ENCODE assay signal across 26 cellular contexts in genomic region chr1:248596615-248597014, GRCh38. TPM values are rescaled to one million over a fixed set of nuclear protein-coding genes. Genes with fewer than 3 reads are reported as not detected.
DNase-seq lines count a peak whose midpoint lies in the region; ATAC-seq and TF ChIP-seq lines count a peak whose summit lies in the region.
"Had no signal": no experiment of that assay in that cellular context is flagged by ENCODE, and none has a peak within 500 bp of the region (broad histone marks: within the 10 kb centered on the region; RNA-seq: fewer than 3 reads in every experiment).

No MANE protein-coding gene starts in this region.

- no peaks in the 10 kb centered on the region for H3K9me3 ChIP-seq in DND-41 (ENCODE audit: insufficient read depth, low read length, severe bottlenecking)
- H3K9me3 ChIP-seq: ovary, right lobe of liver, SJCRH30 had no signal

- H3K4me3 ChIP-seq in DND-41 (ENCODE audit: low read depth in 1 of 2, low read length in 2 of 2) (no peak overlapping the region), KMS-11 (IDR thresholded peaks at IDR 0.05; ENCODE audit: insufficient read depth, low read depth, low read length) (no peak overlapping the region)
- H3K4me3 ChIP-seq: hepatocyte, ovary, right lobe of liver, SJCRH30 had no signal

- DNase-seq in activated CD4-positive, alpha-beta T cell treated with anti-CD3 and anti-CD28 coated beads for 36 hours: no peak
- DNase-seq in activated CD4-positive, alpha-beta T cell treated with anti-CD3 and anti-CD28 coated beads for 4 hours: no peak
- DNase-seq in DND-41 (peak; percentile 5), G401 (ENCODE audit: low spot score) (no peak)
- no peak for DNase-seq in activated naive CD8-positive, alpha-beta T cell treated with anti-CD3 and anti-CD28 coated beads, Interleukin-2, amount 50 U/mL, for 24 hours
- DNase-seq: ACHN; activated CD4-positive, CD25-positive, alpha-beta regulatory T cell treated with anti-CD3 and anti-CD28 coated beads, Interleukin-2, amount 50 U/mL, for 72 hours; activated naive CD4-positive, alpha-beta T cell treated with anti-CD3 and anti-CD28 coated beads for 36 hours; brain microvascular endothelial cell; CD4-positive, alpha-beta memory T cell; islet precursor cell; mesenchymal stem cell; naive thymus-derived CD4-positive, alpha-beta T cell; NCI-H2029; NCI-H510A; ovary; right lobe of liver; SJCRH30 had no signal

- peak; percentile 82 for ATAC-seq in activated CD4-positive, alpha-beta T cell treated with anti-CD3 and anti-CD28 coated beads for 36 hours
- ATAC-seq in DND-41 (ENCODE audit: insufficient read depth, low read depth) (peak; percentile 74), HG02840 (IDR thresholded peaks at IDR 0.05; ENCODE audit: low FRiP score, unreplicated experiment) (no peak), GM21737 (IDR thresholded peaks at IDR 0.05; ENCODE audit: unreplicated experiment) (no peak)
- ATAC-seq in activated naive CD8-positive, alpha-beta T cell treated with anti-CD3 and anti-CD28 coated beads, Interleukin-2, amount 50 U/mL, for 24 hours: peak; percentile 72
- ATAC-seq: naive thymus-derived CD4-positive, alpha-beta T cell; right lobe of liver had no signal

- H3K4me2 ChIP-seq in DND-41 (ENCODE audit: insufficient read depth, low read length) (no peak overlapping the region), KMS-11 (no peak overlapping the region)
- H3K4me2 ChIP-seq: hepatocyte had no signal

- H3K36me3 ChIP-seq in DND-41 (ENCODE audit: insufficient read depth, low read length) (no peaks in the 10 kb centered on the region), KMS-11 (ENCODE audit: insufficient read depth) (no peaks in the 10 kb centered on the region)
- H3K36me3 ChIP-seq: brain microvascular endothelial cell, ovary, right lobe of liver, SJCRH30 had no signal

- no peak overlapping the region for H3K4me3 Mint-ChIP-seq in activated CD4-positive, alpha-beta T cell treated with anti-CD3 and anti-CD28 coated beads for 36 hours
- H3K4me3 Mint-ChIP-seq in activated naive CD8-positive, alpha-beta T cell treated with anti-CD3 and anti-CD28 coated beads, Interleukin-2, amount 50 U/mL, for 24 hours: no peak overlapping the region
- H3K4me3 Mint-ChIP-seq: activated naive CD4-positive, alpha-beta T cell treated with anti-CD3 and anti-CD28 coated beads for 36 hours; CD4-positive, alpha-beta memory T cell; dendritic cell treated with granulocyte-macrophage colony-stimulating factor and Interleukin-4, amounts not matched to agents 40 ng/mL and 50 ng/mL, for 4 days; naive thymus-derived CD4-positive, alpha-beta T cell; type B pancreatic cell had no signal

- intact Hi-C loops in activated CD4-positive, alpha-beta T cell treated with anti-CD3 and anti-CD28 coated beads for 36 hours (cut with DNase I, micrococcal nuclease): no loop called here

- no peaks in the 10 kb centered on the region for H3K27me3 ChIP-seq in DND-41 (ENCODE audit: insufficient read depth, low read length, poor library complexity)
- H3K27me3 ChIP-seq in KMS-11 (ENCODE audit: insufficient read depth, low read depth): no peaks in the 10 kb centered on the region
- H3K27me3 ChIP-seq: brain microvascular endothelial cell, hepatocyte, ovary, right lobe of liver, SJCRH30 had no signal

- H3K79me2 ChIP-seq in DND-41 (ENCODE audit: insufficient read depth, low read length) (no peaks in the 10 kb centered on the region), KMS-11 (ENCODE audit: insufficient read depth, low read depth) (no peaks in the 10 kb centered on the region)
- H3K79me2 ChIP-seq: hepatocyte had no signal

- in situ Hi-C loops in G401 (cut with HindIII; ENCODE audit: low sequenced_read_pairs): no loop called here

- H3K4me1 Mint-ChIP-seq in activated CD4-positive, alpha-beta T cell treated with anti-CD3 and anti-CD28 coated beads for 36 hours: peaks cover 6% of the 10 kb centered on the region
- H3K4me1 Mint-ChIP-seq in activated naive CD8-positive, alpha-beta T cell treated with anti-CD3 and anti-CD28 coated beads, Interleukin-2, amount 50 U/mL, for 24 hours: peaks cover 7% of the 10 kb centered on the region

- H3K36me3 Mint-ChIP-seq in activated CD4-positive, alpha-beta T cell treated with anti-CD3 and anti-CD28 coated beads for 36 hours (ENCODE audit: low read depth): no peaks in the 10 kb centered on the region
- H3K36me3 Mint-ChIP-seq in activated naive CD8-positive, alpha-beta T cell treated with anti-CD3 and anti-CD28 coated beads, Interleukin-2, amount 50 U/mL, for 24 hours (ENCODE audit: low read depth): no peaks in the 10 kb centered on the region
- H3K36me3 Mint-ChIP-seq: CD4-positive, alpha-beta memory T cell; naive thymus-derived CD4-positive, alpha-beta T cell; type B pancreatic cell had no signal

- H3K27me3 Mint-ChIP-seq in activated CD4-positive, alpha-beta T cell treated with anti-CD3 and anti-CD28 coated beads for 36 hours: no peaks in the 10 kb centered on the region
- no peaks in the 10 kb centered on the region for H3K27me3 Mint-ChIP-seq in activated naive CD8-positive, alpha-beta T cell treated with anti-CD3 and anti-CD28 coated beads, Interleukin-2, amount 50 U/mL, for 24 hours
- H3K27me3 Mint-ChIP-seq: CD4-positive, alpha-beta memory T cell; dendritic cell treated with granulocyte-macrophage colony-stimulating factor and Interleukin-4, amounts not matched to agents 40 ng/mL and 50 ng/mL, for 4 days; naive thymus-derived CD4-positive, alpha-beta T cell; type B pancreatic cell had no signal

- POLR2A ChIA-PET in activated CD4-positive, alpha-beta T cell treated with anti-CD3 and anti-CD28 coated beads for 36 hours (lab: Charles Lee): no interaction called here

- no peak overlapping the region for H3K27ac Mint-ChIP-seq in activated CD4-positive, alpha-beta T cell treated with anti-CD3 and anti-CD28 coated beads for 36 hours
- peak overlapping the region; percentile 69 for H3K27ac Mint-ChIP-seq in activated naive CD8-positive, alpha-beta T cell treated with anti-CD3 and anti-CD28 coated beads, Interleukin-2, amount 50 U/mL, for 24 hours
- H3K27ac Mint-ChIP-seq: activated naive CD4-positive, alpha-beta T cell treated with anti-CD3 and anti-CD28 coated beads for 36 hours; CD4-positive, alpha-beta memory T cell; dendritic cell treated with granulocyte-macrophage colony-stimulating factor and Interleukin-4, amounts not matched to agents 40 ng/mL and 50 ng/mL, for 4 days; naive thymus-derived CD4-positive, alpha-beta T cell; type B pancreatic cell had no signal

- CTCF ChIA-PET in activated CD4-positive, alpha-beta T cell treated with anti-CD3 and anti-CD28 coated beads for 36 hours (lab: Charles Lee): no interaction called here

- H3K4me1 ChIP-seq in DND-41 (ENCODE audit: insufficient read depth, low read length) (peaks cover 8% of the 10 kb centered on the region), KMS-11 (ENCODE audit: low read depth, poor library complexity, severe bottlenecking) (peaks cover 10% of the 10 kb centered on the region)
- H3K4me1 ChIP-seq: right lobe of liver had no signal

- H3K9me3 Mint-ChIP-seq in activated CD4-positive, alpha-beta T cell treated with anti-CD3 and anti-CD28 coated beads for 36 hours (ENCODE audit: low read depth): no peaks in the 10 kb centered on the region
- no peaks in the 10 kb centered on the region for H3K9me3 Mint-ChIP-seq in activated naive CD8-positive, alpha-beta T cell treated with anti-CD3 and anti-CD28 coated beads, Interleukin-2, amount 50 U/mL, for 24 hours
- H3K9me3 Mint-ChIP-seq: activated naive CD4-positive, alpha-beta T cell treated with anti-CD3 and anti-CD28 coated beads for 36 hours; CD4-positive, alpha-beta memory T cell; dendritic cell treated with granulocyte-macrophage colony-stimulating factor and Interleukin-4, amounts not matched to agents 40 ng/mL and 50 ng/mL, for 4 days; naive thymus-derived CD4-positive, alpha-beta T cell had no signal

- TF ChIP-seq CTCF in DND-41 (IDR thresholded peaks at IDR 0.05; ENCODE audit: borderline replicate concordance, extremely low read depth, low read length, poor library complexity, severe bottlenecking): no peak
- TF ChIP-seq CTCF in KMS-11 (conservative IDR thresholded peaks at IDR 0.05; ENCODE audit: low read depth, low read length): no peak

- H3K27ac ChIP-seq in DND-41 (ENCODE audit: low read length) (no peak overlapping the region), KMS-11 (no peak overlapping the region)
- H3K27ac ChIP-seq: brain microvascular endothelial cell, hepatocyte, ovary, right lobe of liver, SJCRH30 had no signal

- no peaks in the 10 kb centered on the region for H4K20me1 ChIP-seq in DND-41 (ENCODE audit: insufficient read depth, low read length)
- H4K20me1 ChIP-seq in KMS-11 (ENCODE audit: insufficient read depth): no peaks in the 10 kb centered on the region

- H3K9ac ChIP-seq in DND-41 (ENCODE audit: low read depth, low read length) (no peak overlapping the region), KMS-11 (no peak overlapping the region)

- H2AFZ ChIP-seq in DND-41 (ENCODE audit: low read depth, low read length): peak overlapping the region; percentile 65
- H2AFZ ChIP-seq in KMS-11 (ENCODE audit: low read depth): peak overlapping the region; percentile 34
- H2AFZ ChIP-seq: hepatocyte had no signal

RNA-seq across cellular contexts. Expression of gene OR2T10, which starts 0.9 kb away (rescaled TPM):
- not detected for total RNA-seq in activated CD4-positive, alpha-beta T cell treated with anti-CD3 and anti-CD28 coated beads for 36 hours
- total RNA-seq in G401 (2014; rRNA removed; shearing (Covaris generic)): not detected in 2 replicates
- total RNA-seq: activated naive CD4-positive, alpha-beta T cell treated with anti-CD3 and anti-CD28 coated beads for 36 hours; CD4-positive, alpha-beta memory T cell; endothelial cell of umbilical vein; hepatocyte; naive thymus-derived CD4-positive, alpha-beta T cell; right lobe of liver; SJCRH30; T-helper 2 cell treated with Interferon-gamma antibody and Interleukin-4, amounts not matched to agents 100 ng/mL and 5 ng/mL, for 36 hours had no signal

RNA-seq across cellular contexts. Expression of gene OR2T34, which starts 22.1 kb away (rescaled TPM):
- not detected for total RNA-seq in activated CD4-positive, alpha-beta T cell treated with anti-CD3 and anti-CD28 coated beads for 36 hours
- not detected in 2 replicates for total RNA-seq in G401 (2014; rRNA removed; shearing (Covaris generic))
- total RNA-seq: activated naive CD4-positive, alpha-beta T cell treated with anti-CD3 and anti-CD28 coated beads for 36 hours; CD4-positive, alpha-beta memory T cell; endothelial cell of umbilical vein; hepatocyte; naive thymus-derived CD4-positive, alpha-beta T cell; ovary; right lobe of liver; SJCRH30; T-helper 2 cell treated with Interferon-gamma antibody and Interleukin-4, amounts not matched to agents 100 ng/mL and 5 ng/mL, for 36 hours had no signal

RNA-seq across cellular contexts. Expression of gene OR2T29, which starts 34.0 kb away (rescaled TPM):
- not detected for total RNA-seq in activated CD4-positive, alpha-beta T cell treated with anti-CD3 and anti-CD28 coated beads for 36 hours
- total RNA-seq in G401 (2014; rRNA removed; shearing (Covaris generic)): not detected in 2 replicates
- total RNA-seq: activated naive CD4-positive, alpha-beta T cell treated with anti-CD3 and anti-CD28 coated beads for 36 hours; CD4-positive, alpha-beta memory T cell; endothelial cell of umbilical vein; hepatocyte; naive thymus-derived CD4-positive, alpha-beta T cell; ovary; right lobe of liver; SJCRH30; T-helper 2 cell treated with Interferon-gamma antibody and Interleukin-4, amounts not matched to agents 100 ng/mL and 5 ng/mL, for 36 hours had no signal

RNA-seq across cellular contexts. Expression of gene OR2T11, which starts 38.3 kb away (rescaled TPM):
- total RNA-seq in activated CD4-positive, alpha-beta T cell treated with anti-CD3 and anti-CD28 coated beads for 36 hours: not detected
- total RNA-seq in G401 (2014; rRNA removed; shearing (Covaris generic)): not detected in 2 replicates
- total RNA-seq: activated naive CD4-positive, alpha-beta T cell treated with anti-CD3 and anti-CD28 coated beads for 36 hours; CD4-positive, alpha-beta memory T cell; endothelial cell of umbilical vein; hepatocyte; naive thymus-derived CD4-positive, alpha-beta T cell; right lobe of liver; SJCRH30; T-helper 2 cell treated with Interferon-gamma antibody and Interleukin-4, amounts not matched to agents 100 ng/mL and 5 ng/mL, for 36 hours had no signal

RNA-seq across cellular contexts. Expression of gene OR2T35, which starts 48.5 kb away (rescaled TPM):
- total RNA-seq in activated CD4-positive, alpha-beta T cell treated with anti-CD3 and anti-CD28 coated beads for 36 hours: not detected
- not detected in 2 replicates for total RNA-seq in G401 (2014; rRNA removed; shearing (Covaris generic))
- total RNA-seq: activated naive CD4-positive, alpha-beta T cell treated with anti-CD3 and anti-CD28 coated beads for 36 hours; CD4-positive, alpha-beta memory T cell; endothelial cell of umbilical vein; hepatocyte; naive thymus-derived CD4-positive, alpha-beta T cell; right lobe of liver; SJCRH30; T-helper 2 cell treated with Interferon-gamma antibody and Interleukin-4, amounts not matched to agents 100 ng/mL and 5 ng/mL, for 36 hours had no signal

Comparison
In these comparisons a context has a peak if more than half of its experiments do, and no peak if none do; other contexts are left out.
1. ATAC-seq: peak in activated CD4-positive, alpha-beta T cell treated with anti-CD3 and anti-CD28 coated beads for 36 hours (single experiment), DND-41 (single experiment) and activated naive CD8-positive, alpha-beta T cell treated with anti-CD3 and anti-CD28 coated beads, Interleukin-2, amount 50 U/mL, for 24 hours (single experiment); none in HG02840 (single experiment) and GM21737 (single experiment).